In genomic region chr15:36896949-36897348, GRCh38 we compare ENCODE assay signal across 18 cellular contexts.
A peak's percentile ranks its signal among the peaks of the same experiment; 100 is the strongest.
DNase-seq lines count a peak whose midpoint lies in the region; ATAC-seq lines count a peak whose summit lies in the region.
"Had no signal": no experiment of that assay in that cellular context is flagged by ENCODE, and none has a peak within 500 bp of the region (broad histone marks: within the 10 kb centered on the region; RNA-seq: fewer than 3 reads in every experiment).

No MANE protein-coding gene starts in this region.

- DNase-seq in HuH-7 (ENCODE audit: low spot score) (peak; percentile 52), amniotic epithelial cell (ENCODE audit: low read depth) (peak; percentile 60), right cardiac atrium (no peak), NCI-H1048 (lab: John Stamatoyannopoulos, UW) (no peak)
- no peak for DNase-seq in effector memory CD8-positive, alpha-beta T cell
- DNase-seq: activated CD4-positive, CD25-positive, alpha-beta regulatory T cell; activated CD8-positive, alpha-beta memory T cell treated with anti-CD3 and anti-CD28 coated beads for 24 hours; activated naive CD8-positive, alpha-beta T cell treated with anti-CD3 and anti-CD28 coated beads, Interleukin-2, amount 10 ng/mL, durations not matched to agents 7 days and 5 days; central memory CD4-positive, alpha-beta T cell; effector CD8-positive, alpha-beta T cell; NCI-H146; NK-92 treated with Interleukin-12 subunit alpha and Interleukin-12 subunit beta, amount 100 ng/mL, for 24 hours; tibial artery had no signal

- no peaks in the 10 kb centered on the region for H3K9me3 ChIP-seq in right cardiac atrium (ENCODE audit: control insufficient read depth, low read length)
- H3K9me3 ChIP-seq: prostate gland, tibial artery had no signal

- H3K9me3 Mint-ChIP-seq in effector memory CD8-positive, alpha-beta T cell, result no peaks in the 10 kb centered on the region
- H3K9me3 Mint-ChIP-seq: activated naive CD8-positive, alpha-beta T cell treated with anti-CD3 and anti-CD28 coated beads, Interleukin-2, amount 10 ng/mL, durations not matched to agents 7 days and 5 days; stimulated activated memory B cell treated with anti-CD40 and anti-IgM and Interleukin-4, amounts not matched to agents 10 μg/mL and 1 μg/mL and 100 μg/mL, for 72 hours had no signal

- H3K4me3 Mint-ChIP-seq in effector memory CD8-positive, alpha-beta T cell, result no peak overlapping the region
- H3K4me3 Mint-ChIP-seq: activated naive CD8-positive, alpha-beta T cell treated with anti-CD3 and anti-CD28 coated beads, Interleukin-2, amount 10 ng/mL, durations not matched to agents 7 days and 5 days; stimulated activated memory B cell treated with anti-CD40 and anti-IgM and Interleukin-4, amounts not matched to agents 10 μg/mL and 1 μg/mL and 100 μg/mL, for 72 hours had no signal

- intact Hi-C loops in right cardiac atrium (cut with DNase I), result no loop called here

- no peaks in the 10 kb centered on the region for H3K36me3 ChIP-seq in rectal smooth muscle tissue (ENCODE audit: control insufficient read depth, insufficient read depth, low read length)

- no peaks in the 10 kb centered on the region for H3K4me1 Mint-ChIP-seq in effector memory CD8-positive, alpha-beta T cell (ENCODE audit: low read depth in 2 of 2)
- H3K4me1 Mint-ChIP-seq: activated naive CD8-positive, alpha-beta T cell treated with anti-CD3 and anti-CD28 coated beads, Interleukin-2, amount 10 ng/mL, durations not matched to agents 7 days and 5 days; stimulated activated memory B cell treated with anti-CD40 and anti-IgM and Interleukin-4, amounts not matched to agents 10 μg/mL and 1 μg/mL and 100 μg/mL, for 72 hours had no signal

- H3K4me3 ChIP-seq in right cardiac atrium (ENCODE audit: low read length), result no peak overlapping the region
- no peak overlapping the region for H3K4me3 ChIP-seq in rectal smooth muscle tissue (ENCODE audit: low read length)
- H3K4me3 ChIP-seq: prostate gland, tibial artery had no signal

- H3K4me1 ChIP-seq in right cardiac atrium (ENCODE audit: control insufficient read depth, insufficient read depth, low read length), result peaks cover 4% of the 10 kb centered on the region
- H3K4me1 ChIP-seq in rectal smooth muscle tissue (ENCODE audit: control insufficient read depth, insufficient read depth, low read length), result peaks cover 18% of the 10 kb centered on the region
- H3K4me1 ChIP-seq: prostate gland, tibial artery had no signal

- no peak overlapping the region for H3K9ac ChIP-seq in rectal smooth muscle tissue (ENCODE audit: low read length)

- WGBS in right cardiac atrium, result 41% methylated on average over 3 of the region's 3 CpGs

- H3K27me3 ChIP-seq in right cardiac atrium (ENCODE audit: control insufficient read depth, insufficient read depth) (no peaks in the 10 kb centered on the region), rectal smooth muscle tissue (ENCODE audit: control insufficient read depth, insufficient read depth, low read length) (no peaks in the 10 kb centered on the region)
- H3K27me3 ChIP-seq: tibial artery had no signal

- H3K27ac ChIP-seq in right cardiac atrium (ENCODE audit: low read length) (no peak overlapping the region), rectal smooth muscle tissue (ENCODE audit: low read depth, low read length) (peak overlapping the region; percentile 60)
- H3K27ac ChIP-seq: tibial artery had no signal

- no peaks in the 10 kb centered on the region for H3K36me3 Mint-ChIP-seq in effector memory CD8-positive, alpha-beta T cell (ENCODE audit: insufficient read depth)
- H3K36me3 Mint-ChIP-seq: activated naive CD8-positive, alpha-beta T cell treated with anti-CD3 and anti-CD28 coated beads, Interleukin-2, amount 10 ng/mL, durations not matched to agents 7 days and 5 days; stimulated activated memory B cell treated with anti-CD40 and anti-IgM and Interleukin-4, amounts not matched to agents 10 μg/mL and 1 μg/mL and 100 μg/mL, for 72 hours had no signal

- ATAC-seq in right cardiac atrium (peak; percentile 26 to 48), GM19351 (IDR thresholded peaks at IDR 0.05; ENCODE audit: unreplicated experiment) (no peak), GM18909 (IDR thresholded peaks at IDR 0.05; ENCODE audit: poor library complexity, unreplicated experiment) (no peak)
- ATAC-seq in effector memory CD8-positive, alpha-beta T cell (replicated peaks), result no peak
- ATAC-seq: stimulated activated memory B cell treated with anti-CD40 and anti-IgM and Interleukin-4, amounts not matched to agents 10 μg/mL and 1 μg/mL and 100 μg/mL, for 72 hours had no signal

- H3K27ac Mint-ChIP-seq in effector memory CD8-positive, alpha-beta T cell, result no peak overlapping the region
- H3K27ac Mint-ChIP-seq: activated naive CD8-positive, alpha-beta T cell treated with anti-CD3 and anti-CD28 coated beads, Interleukin-2, amount 10 ng/mL, durations not matched to agents 7 days and 5 days; stimulated activated memory B cell treated with anti-CD40 and anti-IgM and Interleukin-4, amounts not matched to agents 10 μg/mL and 1 μg/mL and 100 μg/mL, for 72 hours had no signal

- H3K27me3 Mint-ChIP-seq in effector memory CD8-positive, alpha-beta T cell, result peaks cover 5 to 24% of the 10 kb centered on the region in 2 donors
- H3K27me3 Mint-ChIP-seq: activated naive CD8-positive, alpha-beta T cell treated with anti-CD3 and anti-CD28 coated beads, Interleukin-2, amount 10 ng/mL, durations not matched to agents 7 days and 5 days had no signal

Comparison
In these comparisons a context has a peak if more than half of its experiments do, and no peak if none do; other contexts are left out.
1. DNase-seq: peak in HuH-7 (single experiment) and amniotic epithelial cell (single experiment); none in right cardiac atrium (0 of 3), effector memory CD8-positive, alpha-beta T cell (0 of 3) and NCI-H1048 (single experiment).
2. ATAC-seq: peak in right cardiac atrium (2 of 2); none in GM19351 (single experiment), effector memory CD8-positive, alpha-beta T cell (single experiment) and GM18909 (single experiment).